In genomic region chr17:39639043-39639442, GRCh38 we compare ENCODE assay signal across 20 cellular contexts. TPM values are rescaled to one million over a fixed set of nuclear protein-coding genes. Genes with fewer than 3 reads are reported as not detected.
DNase-seq lines count a peak whose midpoint lies in the region; ATAC-seq and TF ChIP-seq lines count a peak whose summit lies in the region.
"Had no signal": no experiment of that assay in that cellular context is flagged by ENCODE, and none has a peak within 500 bp of the region (broad histone marks: within the 10 kb centered on the region; RNA-seq: fewer than 3 reads in every experiment).

No MANE protein-coding gene starts in this region.

- H3K27ac ChIP-seq in OCI-LY7 (ENCODE audit: low read depth, low read length, poor library complexity, severe bottlenecking): no peak overlapping the region
- peak overlapping the region; percentile 16 for H3K27ac ChIP-seq in subcutaneous abdominal adipose tissue (ENCODE audit: low read depth, low read length)
- H3K27ac ChIP-seq in psoas muscle: no peak overlapping the region
- H3K27ac ChIP-seq: tibial artery had no signal

- H3K36me3 Mint-ChIP-seq in activated naive CD4-positive, alpha-beta T cell treated with anti-CD3 and anti-CD28 coated beads, Interleukin-2, amount 10 ng/mL, durations not matched to agents 7 days and 5 days: peaks cover 13% of the 10 kb centered on the region
- H3K36me3 Mint-ChIP-seq in activated naive CD4-positive, alpha-beta T cell treated with anti-CD3 and anti-CD28 coated beads for 36 hours (ENCODE audit: low read depth): no peaks in the 10 kb centered on the region
- H3K36me3 Mint-ChIP-seq in immature natural killer cell: no peaks in the 10 kb centered on the region

- CTCF ChIA-PET in activated naive CD4-positive, alpha-beta T cell treated with anti-CD3 and anti-CD28 coated beads, Interleukin-2, amount 10 ng/mL, durations not matched to agents 7 days and 5 days (lab: Charles Lee): interaction anchor here (1.5 to 18.2 kb wide), 3 partner anchors 8 to 17 kb away, joined by 5 to 200 read pairs (median 21); no protein-coding TSS in a partner anchor
- CTCF ChIA-PET in activated naive CD4-positive, alpha-beta T cell treated with anti-CD3 and anti-CD28 coated beads for 36 hours (lab: Charles Lee): interaction anchor here (0.5 to 11.7 kb wide), 3 partner anchors 15 to 51 kb away, joined by 3 to 213 read pairs (median 44); no protein-coding TSS in a partner anchor
- CTCF ChIA-PET in OCI-LY7 (lab: Charles Lee; ENCODE audit: unreplicated experiment): interaction anchor here (0.5 kb wide), 1 partner anchor 91 kb away, joined by 10 read pairs; no protein-coding TSS in a partner anchor

- peaks cover 64% of the 10 kb centered on the region for H3K4me1 Mint-ChIP-seq in activated naive CD4-positive, alpha-beta T cell treated with anti-CD3 and anti-CD28 coated beads, Interleukin-2, amount 10 ng/mL, durations not matched to agents 7 days and 5 days
- H3K4me1 Mint-ChIP-seq in activated naive CD4-positive, alpha-beta T cell treated with anti-CD3 and anti-CD28 coated beads for 36 hours (ENCODE audit: low read depth): peaks cover 64% of the 10 kb centered on the region
- peaks cover 72 to 73% of the 10 kb centered on the region in 2 donors for H3K4me1 Mint-ChIP-seq in immature natural killer cell

- BruUV-seq in OCI-LY7 (replicated peaks; lab: Mats Ljungman, UMichigan): no TSS peak

- H3K27me3 ChIP-seq in subcutaneous abdominal adipose tissue (ENCODE audit: control insufficient read depth in 5 of 5, insufficient read depth in 4 of 5, low read length in 5 of 5) (no peaks in the 10 kb centered on the region), psoas muscle (ENCODE audit: insufficient read depth in 3 of 3, low read length in 2 of 3) (no peaks in the 10 kb centered on the region)
- H3K27me3 ChIP-seq: tibial artery had no signal

- no peaks in the 10 kb centered on the region for H3K9me2 ChIP-seq in OCI-LY7 (ENCODE audit: insufficient read depth, low read length)

- H3K4me3 ChIP-seq in OCI-LY7 (ENCODE audit: low read depth, low read length, poor library complexity, severe bottlenecking) (no peak overlapping the region), subcutaneous abdominal adipose tissue (ENCODE audit: low read depth in 1 of 5, low read length in 5 of 5) (no peak overlapping the region), psoas muscle (no peak overlapping the region)
- H3K4me3 ChIP-seq: lung had no signal

- TF ChIP-seq CTCF in OCI-LY7 (conservative IDR thresholded peaks at IDR 0.05; ENCODE audit: low read length) (no peak), psoas muscle (IDR thresholded peaks at IDR 0.05) (no peak)

- H3K4me1 ChIP-seq in OCI-LY7 (ENCODE audit: insufficient read depth, low read length, poor library complexity, severe bottlenecking): peaks cover 31% of the 10 kb centered on the region
- peaks cover 19 to 83% (median 69%) of the 10 kb centered on the region in 5 donors for H3K4me1 ChIP-seq in subcutaneous abdominal adipose tissue (ENCODE audit: control insufficient read depth in 5 of 5, insufficient read depth in 5 of 5, low read length in 5 of 5)
- H3K4me1 ChIP-seq in psoas muscle: peaks cover 54% of the 10 kb centered on the region

- POLR2A ChIA-PET in OCI-LY7 (lab: Charles Lee): interaction anchor here (0.6 kb wide), 1 partner anchor 98 kb away, joined by 8 read pairs; no protein-coding TSS in a partner anchor

- H4K20me1 ChIP-seq in OCI-LY7 (ENCODE audit: insufficient read depth, low read length): peaks cover 8% of the 10 kb centered on the region; the same call in 1 of the 2 replicates

- peak overlapping the region; percentile 22 for H3K4me3 Mint-ChIP-seq in activated naive CD4-positive, alpha-beta T cell treated with anti-CD3 and anti-CD28 coated beads, Interleukin-2, amount 10 ng/mL, durations not matched to agents 7 days and 5 days
- H3K4me3 Mint-ChIP-seq in activated naive CD4-positive, alpha-beta T cell treated with anti-CD3 and anti-CD28 coated beads for 36 hours: no peak overlapping the region
- peak overlapping the region; percentile 33 to 99 (median 63) for H3K4me3 Mint-ChIP-seq in immature natural killer cell

- no peak overlapping the region for H3K27ac Mint-ChIP-seq in activated naive CD4-positive, alpha-beta T cell treated with anti-CD3 and anti-CD28 coated beads, Interleukin-2, amount 10 ng/mL, durations not matched to agents 7 days and 5 days
- no peak overlapping the region for H3K27ac Mint-ChIP-seq in activated naive CD4-positive, alpha-beta T cell treated with anti-CD3 and anti-CD28 coated beads for 36 hours
- peak overlapping the region in 5 of 6 donors; percentile 49 to 96 (median 61) for H3K27ac Mint-ChIP-seq in immature natural killer cell

- no peak for DNase-seq in activated naive CD4-positive, alpha-beta T cell treated with anti-CD3 and anti-CD28 coated beads, Interleukin-2, amount 10 ng/mL, durations not matched to agents 7 days and 5 days
- DNase-seq in activated naive CD4-positive, alpha-beta T cell treated with anti-CD3 and anti-CD28 coated beads for 36 hours: no peak
- DNase-seq in OCI-LY7 (ENCODE audit: low spot score): no peak
- DNase-seq in immature natural killer cell: no peak
- DNase-seq in psoas muscle: no peak
- DNase-seq: activated CD4-positive, alpha-beta memory T cell treated with anti-CD3 and anti-CD28 coated beads, Interleukin-2, amount 10 ng/mL, durations not matched to agents 7 days and 5 days; COR-L47; endodermal cell; hippocampal formation; MM.1S; NCI-H1694 treated with DMSO at 0.1 percent for 48 hours; tibial artery had no signal

- ATAC-seq in GM21529 (IDR thresholded peaks at IDR 0.05; ENCODE audit: unreplicated experiment): no peak
- ATAC-seq in psoas muscle: no peak
- no peak for ATAC-seq in HG02678 (IDR thresholded peaks at IDR 0.05; ENCODE audit: unreplicated experiment)

- intact Hi-C loops in activated naive CD4-positive, alpha-beta T cell treated with anti-CD3 and anti-CD28 coated beads for 36 hours (cut with micrococcal nuclease): loop anchor here (5.0 to 10.0 kb wide), 3 partner anchors 48 to 466 kb away; partner anchors contain the start of genes MIEN1, NR1D1 and PGAP3
- intact Hi-C loops in OCI-LY7 (cut with micrococcal nuclease; ENCODE audit: unreplicated experiment) (no loop called here), psoas muscle (cut with DNase I) (loop anchor here (2.0 to 5.0 kb wide), 2 partner anchors 20 to 33 kb away; no protein-coding TSS in a partner anchor)

- H3K27me3 Mint-ChIP-seq in activated naive CD4-positive, alpha-beta T cell treated with anti-CD3 and anti-CD28 coated beads, Interleukin-2, amount 10 ng/mL, durations not matched to agents 7 days and 5 days: peaks cover 4% of the 10 kb centered on the region
- H3K27me3 Mint-ChIP-seq in activated naive CD4-positive, alpha-beta T cell treated with anti-CD3 and anti-CD28 coated beads for 36 hours (ENCODE audit: low read depth): no peaks in the 10 kb centered on the region
- H3K27me3 Mint-ChIP-seq in immature natural killer cell (ENCODE audit: low read depth in 3 of 3): peaks cover 0 to 8% (median 3%) of the 10 kb centered on the region in 3 donors
- H3K27me3 Mint-ChIP-seq: activated CD4-positive, alpha-beta memory T cell treated with anti-CD3 and anti-CD28 coated beads, Interleukin-2, amount 10 ng/mL, durations not matched to agents 7 days and 5 days had no signal

- no peaks in the 10 kb centered on the region for H3K9me3 Mint-ChIP-seq in activated naive CD4-positive, alpha-beta T cell treated with anti-CD3 and anti-CD28 coated beads, Interleukin-2, amount 10 ng/mL, durations not matched to agents 7 days and 5 days
- no peaks in the 10 kb centered on the region for H3K9me3 Mint-ChIP-seq in activated naive CD4-positive, alpha-beta T cell treated with anti-CD3 and anti-CD28 coated beads for 36 hours
- no peaks in the 10 kb centered on the region for H3K9me3 Mint-ChIP-seq in immature natural killer cell
- H3K9me3 Mint-ChIP-seq: activated CD4-positive, alpha-beta memory T cell treated with anti-CD3 and anti-CD28 coated beads, Interleukin-2, amount 10 ng/mL, durations not matched to agents 7 days and 5 days; activated T-helper 1 cell treated with anti-CD3 and anti-CD28 coated beads, Interleukin-12 subunit alpha, Interleukin-12 subunit beta, Interleukin-2, Interleukin-4 antibody, amounts not matched to agents 30 ng/mL and 10 ng/mL and 1 ng/mL, durations not matched to agents 14 hours and 24 hours and 36 hours; endodermal cell had no signal

- no peak overlapping the region for H2AFZ ChIP-seq in OCI-LY7 (ENCODE audit: low read length)

- H3K9me3 ChIP-seq in OCI-LY7 (ENCODE audit: low read length) (no peaks in the 10 kb centered on the region), subcutaneous abdominal adipose tissue (ENCODE audit: control insufficient read depth in 5 of 5, low read length in 5 of 5) (no peaks in the 10 kb centered on the region), psoas muscle (no peaks in the 10 kb centered on the region)
- H3K9me3 ChIP-seq: tibial artery had no signal

- H3K79me2 ChIP-seq in OCI-LY7 (ENCODE audit: insufficient read depth, low read depth, low read length): peaks cover 20% of the 10 kb centered on the region

- H3K4me2 ChIP-seq in OCI-LY7 (ENCODE audit: low read length): peak overlapping the region; percentile 95; the same call in 1 of the 2 replicates

- WGBS in psoas muscle, 3 donors: 81 to 92% (median 88%) methylated on average over 2 of the region's 2 CpGs

- peak overlapping the region in 1 of 5 donors; percentile 49 for H3K9ac ChIP-seq in subcutaneous abdominal adipose tissue (ENCODE audit: low read length in 5 of 5)

- no peaks in the 10 kb centered on the region for H3K36me3 ChIP-seq in OCI-LY7 (ENCODE audit: insufficient read depth, low read length)
- H3K36me3 ChIP-seq in subcutaneous abdominal adipose tissue (ENCODE audit: control insufficient read depth in 5 of 5, insufficient read depth in 5 of 5, low read length in 5 of 5): peaks cover 0 to 15% (median 0%) of the 10 kb centered on the region in 5 donors
- no peaks in the 10 kb centered on the region for H3K36me3 ChIP-seq in psoas muscle (ENCODE audit: insufficient read depth in 1 of 2, low read depth in 1 of 2)
- H3K36me3 ChIP-seq: tibial artery had no signal

RNA-seq across cellular contexts. Expression of gene STARD3, which starts 2.1 kb away (rescaled TPM):
- 10 to 100 TPM; 56.1 to 56.8 TPM for total RNA-seq in activated naive CD4-positive, alpha-beta T cell treated with anti-CD3 and anti-CD28 coated beads for 36 hours
- 33.7 and 36.5 TPM in 2 replicates for total RNA-seq in OCI-LY7 (2014; rRNA removed; shearing (Covaris generic))
- 54.2 and 62.1 TPM in 2 replicates for total RNA-seq in OCI-LY7 (2022)
- polyA plus RNA-seq in immature natural killer cell: 10 to 100 TPM; 45.1 to 88.6 (median 78.5) TPM
- 10 to 100 TPM; 22.5 to 32.6 (median 26.1) TPM for total RNA-seq in psoas muscle
- polyA plus RNA-seq in psoas muscle: 10 to 100 TPM; 33.0 to 62.8 (median 47.9) TPM

RNA-seq across cellular contexts. Expression of gene PPP1R1B, which starts 12.3 kb away (rescaled TPM):
- total RNA-seq in activated naive CD4-positive, alpha-beta T cell treated with anti-CD3 and anti-CD28 coated beads for 36 hours: under 1 TPM in 1 of 2 experiments, not detected in 1; 0.14 TPM
- not detected in 2 replicates for total RNA-seq in OCI-LY7 (2014; rRNA removed; shearing (Covaris generic))
- total RNA-seq in OCI-LY7 (2022) (not detected in 2 replicates), psoas muscle (under 1 TPM in 3 of 4 donors, not detected in 1; 0.21 to 0.42 (median 0.23) TPM)
- polyA plus RNA-seq in immature natural killer cell (not detected), psoas muscle (1 to 10 TPM in 1 of 3 donors, under 1 TPM in 2; 0.10 to 1.6 (median 0.35) TPM)
- total RNA-seq: activated CD4-positive, alpha-beta memory T cell treated with anti-CD3 and anti-CD28 coated beads, Interleukin-2, amount 10 ng/mL, durations not matched to agents 7 days and 5 days; activated T-helper 1 cell treated with anti-CD3 and anti-CD28 coated beads, Interleukin-12 subunit alpha, Interleukin-12 subunit beta, Interleukin-2, Interleukin-4 antibody, amounts not matched to agents 30 ng/mL and 10 ng/mL and 1 ng/mL, durations not matched to agents 14 hours and 24 hours and 36 hours; myocyte; pulmonary artery endothelial cell had no signal

RNA-seq across cellular contexts. Expression of gene TCAP, which starts 26.1 kb away (rescaled TPM):
- total RNA-seq in activated naive CD4-positive, alpha-beta T cell treated with anti-CD3 and anti-CD28 coated beads for 36 hours: 1 to 10 TPM in 1 of 2 experiments, under 1 TPM in 1; 0.74 to 1.1 TPM
- 1.5 and 9.4 TPM in 2 replicates for total RNA-seq in OCI-LY7 (2014; rRNA removed; shearing (Covaris generic))
- total RNA-seq in OCI-LY7 (2022) (2.7 TPM in 2 replicates), psoas muscle (1,000 to 10,000 TPM; 3,389 to 5,818 (median 3,842) TPM)
- polyA plus RNA-seq in immature natural killer cell (not detected), psoas muscle (1,000 to 10,000 TPM; 2,116 to 7,047 (median 2,671) TPM)

RNA-seq across cellular contexts. Expression of gene PNMT, which starts 29.2 kb away (rescaled TPM):
- not detected for total RNA-seq in activated naive CD4-positive, alpha-beta T cell treated with anti-CD3 and anti-CD28 coated beads for 36 hours
- not detected in 2 replicates for total RNA-seq in OCI-LY7 (2014; rRNA removed; shearing (Covaris generic))
- total RNA-seq in OCI-LY7 (2022) (not detected in 2 replicates), psoas muscle (10 to 100 TPM in 2 of 4 donors, 1 to 10 TPM in 2; 5.9 to 15.3 (median 11.8) TPM)
- polyA plus RNA-seq in immature natural killer cell (1 to 10 TPM in 2 of 3 donors, not detected in 1; 1.4 to 1.6 TPM), psoas muscle (10 to 100 TPM in 1 of 3 donors, 1 to 10 TPM in 2; 6.0 to 13.0 (median 6.8) TPM)
- total RNA-seq: activated CD4-positive, alpha-beta memory T cell treated with anti-CD3 and anti-CD28 coated beads, Interleukin-2, amount 10 ng/mL, durations not matched to agents 7 days and 5 days; activated T-helper 1 cell treated with anti-CD3 and anti-CD28 coated beads, Interleukin-12 subunit alpha, Interleukin-12 subunit beta, Interleukin-2, Interleukin-4 antibody, amounts not matched to agents 30 ng/mL and 10 ng/mL and 1 ng/mL, durations not matched to agents 14 hours and 24 hours and 36 hours; pulmonary artery endothelial cell had no signal
- polyA plus RNA-seq: keratinocyte had no signal

RNA-seq across cellular contexts. Expression of gene NEUROD2, which starts 31.3 kb away (rescaled TPM):
- total RNA-seq in activated naive CD4-positive, alpha-beta T cell treated with anti-CD3 and anti-CD28 coated beads for 36 hours: not detected
- not detected in 2 replicates for total RNA-seq in OCI-LY7 (2014; rRNA removed; shearing (Covaris generic))
- total RNA-seq in OCI-LY7 (2022) (not detected in 2 replicates), psoas muscle (not detected)
- polyA plus RNA-seq in immature natural killer cell (not detected), psoas muscle (under 1 TPM in 1 of 3 donors, not detected in 2; 0.01 TPM)
- total RNA-seq: activated CD4-positive, alpha-beta memory T cell treated with anti-CD3 and anti-CD28 coated beads, Interleukin-2, amount 10 ng/mL, durations not matched to agents 7 days and 5 days; activated T-helper 1 cell treated with anti-CD3 and anti-CD28 coated beads, Interleukin-12 subunit alpha, Interleukin-12 subunit beta, Interleukin-2, Interleukin-4 antibody, amounts not matched to agents 30 ng/mL and 10 ng/mL and 1 ng/mL, durations not matched to agents 14 hours and 24 hours and 36 hours; endodermal cell; lung; pulmonary artery endothelial cell had no signal
- polyA plus RNA-seq: keratinocyte had no signal

Comparison
In these comparisons a context has a peak if more than half of its experiments do, and no peak if none do; other contexts are left out.
1. H3K27ac Mint-ChIP-seq: peak in immature natural killer cell (5 of 6); none in activated naive CD4-positive, alpha-beta T cell treated with anti-CD3 and anti-CD28 coated beads, Interleukin-2, amount 10 ng/mL, durations not matched to agents 7 days and 5 days (single experiment) and activated naive CD4-positive, alpha-beta T cell treated with anti-CD3 and anti-CD28 coated beads for 36 hours (single experiment).
2. RNA of gene TCAP, which starts 26.1 kb away (total RNA-seq): 3,389 to 5,818 TPM in psoas muscle; 1.5 to 9.4 TPM in OCI-LY7 and 0.74 to 1.1 TPM in activated naive CD4-positive, alpha-beta T cell treated with anti-CD3 and anti-CD28 coated beads for 36 hours; every median in the first group is over 100 times any median in the second.